Comparison of ENCODE assay signal across 22 cellular contexts in genomic region chr14:32206552-32206951, GRCh38. TPM values are rescaled to one million over a fixed set of nuclear protein-coding genes. Genes with fewer than 3 reads are reported as not detected.
"Had no signal": no experiment of that assay in that cellular context is flagged by ENCODE, and none has a peak within 500 bp of the region (broad histone marks: within the 10 kb centered on the region; RNA-seq: fewer than 3 reads in every experiment).

No MANE protein-coding gene starts in this region.

- H3K9me3 ChIP-seq: prostate gland, suprapubic skin, upper lobe of right lung had no signal

- H3K4me2 ChIP-seq: smooth muscle cell had no signal

- H3K9me3 Mint-ChIP-seq: natural killer cell; stimulated activated naive CD8-positive, alpha-beta T cell treated with anti-CD3 and anti-CD28 coated beads, Interleukin-15, Interleukin-2, amounts not matched to agents 100 ng/mL and 50 ng/mL, for 24 hours had no signal

- ATAC-seq: esophagus mucosa, left lobe of liver, natural killer cell, right cardiac atrium, upper lobe of right lung had no signal

- H3K27ac ChIP-seq: prostate gland, suprapubic skin, upper lobe of right lung had no signal

- DNase-seq: activated CD4-positive, alpha-beta T cell treated with anti-CD3 and anti-CD28 coated beads, Interleukin-2, amount 50 U/mL, for 4 hours; activated CD4-positive, CD25-positive, alpha-beta regulatory T cell treated with anti-CD3 and anti-CD28 coated beads, Interleukin-2, amount 50 U/mL, for 72 hours; activated effector memory CD4-positive, alpha-beta T cell treated with Interleukin-2 at 50 U/mL for 16 hours; activated naive CD4-positive, alpha-beta T cell treated with anti-CD3 and anti-CD28 coated beads, Interleukin-2, amount 50 U/mL, for 16 hours; amniotic stem cell; caudate nucleus; islet precursor cell; mesenchymal stem cell; natural killer cell; nucleus accumbens; right cardiac atrium; stimulated activated CD4-positive, alpha-beta T cell treated with anti-CD3 and anti-CD28 coated beads, Interleukin-4, amount 100 ng/mL, for 4 hours; stimulated activated CD8-positive, alpha-beta memory T cell treated with anti-CD3 and anti-CD28 coated beads, Interleukin-4, amount 100 ng/mL, for 48 hours; SW 1271; upper lobe of right lung had no signal

- H3K36me3 ChIP-seq: prostate gland, suprapubic skin, upper lobe of right lung had no signal

- H3K4me1 ChIP-seq: prostate gland had no signal

- H3K27ac Mint-ChIP-seq: natural killer cell; stimulated activated naive CD8-positive, alpha-beta T cell treated with anti-CD3 and anti-CD28 coated beads, Interleukin-15, Interleukin-2, amounts not matched to agents 100 ng/mL and 50 ng/mL, for 24 hours had no signal

- H3K4me3 ChIP-seq: prostate gland, smooth muscle cell, suprapubic skin, upper lobe of right lung had no signal

- H3K27me3 ChIP-seq: upper lobe of right lung had no signal

- FAIRE-seq: colon had no signal

- H3K36me3 Mint-ChIP-seq: natural killer cell had no signal

- H3K4me3 Mint-ChIP-seq: natural killer cell had no signal

RNA-seq across cellular contexts. Expression of gene RNU6-8, which starts 3.5 kb away (rescaled TPM):
- total RNA-seq: esophagus mucosa, left lobe of liver, natural killer cell, prostate gland, right cardiac atrium, smooth muscle cell, suprapubic skin, upper lobe of right lung had no signal
- polyA plus RNA-seq: right cardiac atrium, smooth muscle cell had no signal

RNA-seq across cellular contexts. Expression of gene RNU6-7, which starts 4.7 kb away (rescaled TPM):
- total RNA-seq: esophagus mucosa, left lobe of liver, natural killer cell, prostate gland, right cardiac atrium, smooth muscle cell, suprapubic skin, upper lobe of right lung had no signal
- polyA plus RNA-seq: right cardiac atrium, smooth muscle cell had no signal
